ENCODE assay signal across 11 cellular contexts in the genomic region with DNA sequence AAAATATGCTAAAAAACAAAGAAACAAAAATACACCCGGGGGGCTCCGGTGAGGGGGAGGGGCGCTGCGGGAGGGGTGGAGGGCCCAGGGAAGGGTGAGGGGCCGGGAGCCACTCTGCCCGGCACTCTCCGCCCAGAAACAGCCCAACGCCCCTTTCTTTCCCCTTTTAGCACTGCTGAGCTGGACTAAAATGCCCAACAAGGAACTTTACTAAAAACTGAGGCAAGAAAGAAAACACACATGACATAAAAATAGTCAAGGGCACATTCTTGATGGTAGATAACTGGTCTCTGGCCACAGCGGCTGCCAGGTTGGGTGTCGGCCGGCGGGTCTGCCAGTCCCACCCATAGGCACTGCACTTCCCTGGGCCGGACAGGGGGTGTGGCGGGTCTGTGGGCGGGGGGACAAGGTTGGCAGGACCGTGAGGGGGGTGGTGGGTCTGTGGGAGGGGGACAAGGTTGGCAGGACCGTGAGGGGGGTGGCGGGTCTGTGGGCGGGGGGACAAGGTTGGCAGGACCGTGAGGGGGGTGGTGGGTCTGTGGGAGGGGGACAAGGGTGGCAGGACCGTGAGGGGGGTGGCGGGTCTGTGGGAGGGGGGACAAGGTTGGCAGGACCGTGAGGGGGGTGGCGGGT. TPM values are rescaled to one million over a fixed set of nuclear protein-coding genes. Genes with fewer than 3 reads are reported as not detected.
DNase-seq lines count a peak whose midpoint lies in the region; ATAC-seq, FAIRE-seq and TF ChIP-seq lines count a peak whose summit lies in the region.
"Had no signal": no experiment of that assay in that cellular context is flagged by ENCODE, and none has a peak within 500 bp of the region (broad histone marks: within the 10 kb centered on the region; RNA-seq: fewer than 3 reads in every experiment).

No MANE protein-coding gene starts in this region.

- peaks cover 3% of the 10 kb centered on the region for H3K36me3 Mint-ChIP-seq in astrocyte (ENCODE audit: low read depth, unreplicated experiment)
- H3K36me3 Mint-ChIP-seq in immature natural killer cell = peaks cover 0 to 5% (median 0%) of the 10 kb centered on the region in 3 donors
- no peaks in the 10 kb centered on the region for H3K36me3 Mint-ChIP-seq in activated naive CD4-positive, alpha-beta T cell treated with anti-CD3 and anti-CD28 coated beads, Interleukin-2, amount 50 U/mL, for 72 hours
- H3K36me3 Mint-ChIP-seq in activated CD4-positive, alpha-beta T cell treated with anti-CD3 and anti-CD28 coated beads for 36 hours (ENCODE audit: low read depth) = peaks cover 4% of the 10 kb centered on the region

- no peaks in the 10 kb centered on the region for H3K79me2 ChIP-seq in astrocyte (ENCODE audit: insufficient read depth, low read length)

- H3K27ac ChIP-seq in astrocyte (ENCODE audit: low read depth, low read length) = no peak overlapping the region
- peak overlapping the region in 4 of 5 donors; percentile 35 to 68 (median 46) for H3K27ac ChIP-seq in stomach

- H3K9me3 Mint-ChIP-seq in astrocyte (ENCODE audit: unreplicated experiment) = no peaks in the 10 kb centered on the region
- peaks cover 0 to 10% (median 0%) of the 10 kb centered on the region in 6 donors for H3K9me3 Mint-ChIP-seq in immature natural killer cell
- H3K9me3 Mint-ChIP-seq in activated naive CD4-positive, alpha-beta T cell treated with anti-CD3 and anti-CD28 coated beads, Interleukin-2, amount 50 U/mL, for 72 hours = no peaks in the 10 kb centered on the region
- no peaks in the 10 kb centered on the region for H3K9me3 Mint-ChIP-seq in activated CD4-positive, alpha-beta T cell treated with anti-CD3 and anti-CD28 coated beads for 36 hours (ENCODE audit: low read depth)

- TF ChIP-seq CTCF in astrocyte (IDR thresholded peaks at IDR 0.05; ENCODE audit: insufficient read depth, low read depth, low read length) (no peak), stomach (IDR thresholded peaks at IDR 0.05) (no peak)

- no peak overlapping the region for H3K9ac ChIP-seq in astrocyte (ENCODE audit: low read length)

- no peak overlapping the region for H2AFZ ChIP-seq in astrocyte (ENCODE audit: low read depth, low read length)

- H3K27me3 Mint-ChIP-seq in astrocyte (ENCODE audit: low read depth, unreplicated experiment) = no peaks in the 10 kb centered on the region
- H3K27me3 Mint-ChIP-seq in immature natural killer cell (ENCODE audit: low read depth in 3 of 3) = peaks cover 51 to 99% (median 76%) of the 10 kb centered on the region in 3 donors
- peaks cover 6% of the 10 kb centered on the region for H3K27me3 Mint-ChIP-seq in activated CD4-positive, alpha-beta T cell treated with anti-CD3 and anti-CD28 coated beads for 36 hours

- H3K4me3 Mint-ChIP-seq in astrocyte (ENCODE audit: unreplicated experiment) (no peak overlapping the region), immature natural killer cell (peak overlapping the region; percentile 26 to 75 (median 57))
- no peak overlapping the region for H3K4me3 Mint-ChIP-seq in activated CD4-positive, alpha-beta T cell treated with anti-CD3 and anti-CD28 coated beads for 36 hours

- 16 to 24% (median 20%) methylated on average over 12 to 24 of the region's 24 CpGs for WGBS in stomach, 5 donors

- H3K4me2 ChIP-seq in astrocyte (ENCODE audit: low read length) = peak overlapping the region; percentile 75

- no peak for TF ChIP-seq EP300 in stomach (IDR thresholded peaks at IDR 0.05)

- no peaks in the 10 kb centered on the region for H3K27me3 ChIP-seq in astrocyte (ENCODE audit: insufficient read depth, low read length)
- H3K27me3 ChIP-seq in stomach = peaks cover 0 to 41% (median 14%) of the 10 kb centered on the region in 3 donors

- POLR2A ChIA-PET in activated CD4-positive, alpha-beta T cell treated with anti-CD3 and anti-CD28 coated beads for 36 hours (lab: Charles Lee) = no interaction called here

- TF ChIP-seq POLR2A in stomach (IDR thresholded peaks at IDR 0.05) = no peak

- no peaks in the 10 kb centered on the region for H3K9me3 ChIP-seq in astrocyte (ENCODE audit: insufficient read depth, low read depth, low read length)
- no peaks in the 10 kb centered on the region for H3K9me3 ChIP-seq in stomach

- peaks cover 28% of the 10 kb centered on the region for H4K20me1 ChIP-seq in astrocyte (ENCODE audit: insufficient read depth, low read length)

- H3K4me1 Mint-ChIP-seq in astrocyte (ENCODE audit: low read depth, unreplicated experiment) = peaks cover 2% of the 10 kb centered on the region
- peaks cover 14 to 24% of the 10 kb centered on the region in 2 donors for H3K4me1 Mint-ChIP-seq in immature natural killer cell
- H3K4me1 Mint-ChIP-seq in activated CD4-positive, alpha-beta T cell treated with anti-CD3 and anti-CD28 coated beads for 36 hours = peaks cover 3% of the 10 kb centered on the region

- intact Hi-C loops in stomach (cut with DNase I; ENCODE audit: low total_unique reads) = no loop called here
- intact Hi-C loops in activated CD4-positive, alpha-beta T cell treated with anti-CD3 and anti-CD28 coated beads for 36 hours (cut with DNase I, micrococcal nuclease) = no loop called here

- DNase-seq in M059J (ENCODE audit: low read depth) (peak; percentile 20), astrocyte (ENCODE audit: low read depth) (no peak), immature natural killer cell (peak in 1 of 3 donors; percentile 48), stomach (peak; percentile 55), SHP77 treated with DMSO at 0.1 percent for 48 hours (lab: John Stamatoyannopoulos, UW) (no peak)
- DNase-seq in activated naive CD4-positive, alpha-beta T cell treated with anti-CD3 and anti-CD28 coated beads, Interleukin-2, amount 50 U/mL, for 72 hours (ENCODE audit: low spot score in 2 of 2) = no peak
- no peak for DNase-seq in activated CD4-positive, alpha-beta T cell treated with anti-CD3 and anti-CD28 coated beads for 36 hours
- DNase-seq: activated CD8-positive, alpha-beta memory T cell treated with anti-CD3 and anti-CD28 coated beads, Interleukin-2, amount 50 U/mL, for 48 hours; T1000 had no signal

- CTCF ChIA-PET in activated CD4-positive, alpha-beta T cell treated with anti-CD3 and anti-CD28 coated beads for 36 hours (lab: Charles Lee) = no interaction called here

- H3K4me3 ChIP-seq in astrocyte (ENCODE audit: insufficient read depth, low read depth, low read length) (no peak overlapping the region), stomach (peak overlapping the region in 3 of 4 donors; percentile 22 to 36 (median 22))

- H3K4me1 ChIP-seq in astrocyte (ENCODE audit: insufficient read depth, low read length) = peaks cover 14% of the 10 kb centered on the region
- peaks cover 47 to 73% (median 55%) of the 10 kb centered on the region in 4 donors for H3K4me1 ChIP-seq in stomach

- peaks cover 4% of the 10 kb centered on the region for H3K36me3 ChIP-seq in astrocyte (ENCODE audit: insufficient read depth, low read length)
- H3K36me3 ChIP-seq in stomach = peaks cover 7 to 15% (median 14%) of the 10 kb centered on the region in 4 donors

- FAIRE-seq in astrocyte (lab: Jason Lieb, UNC) = no peak
- FAIRE-seq: GM12892 had no signal

- no peak for ATAC-seq in activated naive CD4-positive, alpha-beta T cell treated with anti-CD3 and anti-CD28 coated beads, Interleukin-2, amount 50 U/mL, for 72 hours
- no peak for ATAC-seq in activated CD4-positive, alpha-beta T cell treated with anti-CD3 and anti-CD28 coated beads for 36 hours
- no peak for ATAC-seq in HG02884 (IDR thresholded peaks at IDR 0.05; ENCODE audit: unreplicated experiment)

- H3K27ac Mint-ChIP-seq in astrocyte (ENCODE audit: unreplicated experiment) (no peak overlapping the region), immature natural killer cell (peak overlapping the region in 4 of 6 donors; percentile 67 to 87 (median 82))
- no peak overlapping the region for H3K27ac Mint-ChIP-seq in activated naive CD4-positive, alpha-beta T cell treated with anti-CD3 and anti-CD28 coated beads, Interleukin-2, amount 50 U/mL, for 72 hours
- no peak overlapping the region for H3K27ac Mint-ChIP-seq in activated CD4-positive, alpha-beta T cell treated with anti-CD3 and anti-CD28 coated beads for 36 hours

RNA-seq across cellular contexts. Expression of gene METRNL, which starts 20.9 kb away (rescaled TPM):
- 37.6 and 42.7 TPM in 2 replicates for total RNA-seq in M059J (2014; rRNA removed; shearing (Covaris generic))
- total RNA-seq in astrocyte (28.3 and 36.7 TPM in 2 replicates), stomach (100 to 1,000 TPM in 2 of 5 donors, 10 to 100 TPM in 3; 25.7 to 452 (median 55.4) TPM)
- polyA plus RNA-seq in immature natural killer cell (10 to 100 TPM; 13.6 to 72.3 (median 49.2) TPM), stomach (10 to 100 TPM; 29.3 to 49.1 (median 35.9) TPM)
- 10 to 100 TPM in 1 of 2 donors, 1 to 10 TPM in 1; 9.1 to 32.4 TPM for total RNA-seq in activated naive CD4-positive, alpha-beta T cell treated with anti-CD3 and anti-CD28 coated beads, Interleukin-2, amount 50 U/mL, for 72 hours
- 10 to 100 TPM; 22.4 to 26.3 TPM for total RNA-seq in activated CD4-positive, alpha-beta T cell treated with anti-CD3 and anti-CD28 coated beads for 36 hours

Comparison
In these comparisons a context has a peak if more than half of its experiments do, and no peak if none do; other contexts are left out.
1. DNase-seq: peak in M059J (single experiment) and stomach (single experiment); none in astrocyte (single experiment), SHP77 treated with DMSO at 0.1 percent for 48 hours (single experiment), activated naive CD4-positive, alpha-beta T cell treated with anti-CD3 and anti-CD28 coated beads, Interleukin-2, amount 50 U/mL, for 72 hours (0 of 2) and activated CD4-positive, alpha-beta T cell treated with anti-CD3 and anti-CD28 coated beads for 36 hours (single experiment).
2. H3K27ac Mint-ChIP-seq: peak in immature natural killer cell (4 of 6); none in astrocyte (single experiment), activated naive CD4-positive, alpha-beta T cell treated with anti-CD3 and anti-CD28 coated beads, Interleukin-2, amount 50 U/mL, for 72 hours (0 of 2) and activated CD4-positive, alpha-beta T cell treated with anti-CD3 and anti-CD28 coated beads for 36 hours (single experiment).
3. H3K4me3 Mint-ChIP-seq: peak in immature natural killer cell (5 of 5); none in astrocyte (single experiment) and activated CD4-positive, alpha-beta T cell treated with anti-CD3 and anti-CD28 coated beads for 36 hours (single experiment).